Comparison of ENCODE assay signal across 8 cellular contexts in genomic region chr6:44172759-44173500, GRCh38. TPM values are rescaled to one million over a fixed set of nuclear protein-coding genes. Genes with fewer than 3 reads are reported as not detected.
DNase-seq lines count a peak whose midpoint lies in the region; ATAC-seq and TF ChIP-seq lines count a peak whose summit lies in the region.

No MANE protein-coding gene starts in this region.

- no peak overlapping the region for H3K4me3 Mint-ChIP-seq in activated B cell treated with CpG ODN at 0.5 μM for 24 hours

- peaks cover 7% of the 10 kb centered on the region for H3K27me3 Mint-ChIP-seq in activated B cell treated with CpG ODN at 0.5 μM for 24 hours

- intact Hi-C loops in activated B cell treated with CpG ODN at 0.5 μM for 24 hours (cut with micrococcal nuclease) (loop anchor here (1.0 to 5.0 kb wide), 6 partner anchors 65 to 284 kb away; partner anchors contain the start of genes AARS2 and NFKBIE), left colon (cut with DNase I, micrococcal nuclease) (loop anchor here in 1 of 2 donors (5.0 kb wide), 1 partner anchor 59 kb away; no protein-coding TSS in a partner anchor)

- ATAC-seq in HG02885 (IDR thresholded peaks at IDR 0.05; ENCODE audit: poor library complexity, unreplicated experiment) (peak; percentile 80), activated B cell treated with CpG ODN at 0.5 μM for 24 hours (ENCODE audit: low read depth) (peak; percentile 75), left colon (peak; percentile 71)

- H3K27ac Mint-ChIP-seq in activated B cell treated with CpG ODN at 0.5 μM for 24 hours = no peak overlapping the region

- CTCF ChIA-PET in activated B cell treated with CpG ODN at 0.5 μM for 24 hours (lab: Charles Lee) = interaction anchor here (0.6 to 2.2 kb wide), 18 partner anchors 12 to 165 kb away, joined by 3 to 39 read pairs (median 3); no protein-coding TSS in a partner anchor

- POLR2A ChIA-PET in activated B cell treated with CpG ODN at 0.5 μM for 24 hours (lab: Charles Lee) = interaction anchor here (1.5 kb wide), 1 partner anchor 75 kb away, joined by 5 read pairs; the partner anchor contains the start of gene HSP90AB1

- no peaks in the 10 kb centered on the region for H3K9me3 Mint-ChIP-seq in activated B cell treated with CpG ODN at 0.5 μM for 24 hours

- H3K4me3 ChIP-seq in cardiac fibroblast (replicated peaks in 1 of 2; ENCODE audit: low read depth in 2 of 2, low read length in 2 of 2) = no peak overlapping the region

- peak; percentile 8 to 53 for DNase-seq in NCI-H187 (lab: John Stamatoyannopoulos, UW)
- no peak for DNase-seq in NCI-H187 treated with DMSO at 0.1 percent for 48 hours (lab: John Stamatoyannopoulos, UW)
- DNase-seq in NCI-H2196 treated with DMSO at 0.1 percent for 48 hours (lab: John Stamatoyannopoulos, UW; ENCODE audit: unreplicated experiment) = peak; percentile 18
- DNase-seq in activated B cell treated with CpG ODN at 0.5 μM for 24 hours = peak; percentile 63
- DNase-seq in cardiac fibroblast (ENCODE audit: low read depth in 2 of 2) = peak; percentile 80 to 85
- DNase-seq in left colon = peak; percentile 76 to 91
- peak; percentile 80 to 83 for DNase-seq in stimulated activated CD4-positive, alpha-beta T cell treated with anti-CD3 and anti-CD28 coated beads, Interleukin-2, amount 100 ng/mL, for 48 hours

- TF ChIP-seq CTCF in activated B cell treated with CpG ODN at 0.5 μM for 24 hours (IDR thresholded peaks at IDR 0.05) = no peak
- peak; percentile 89 for TF ChIP-seq CTCF in cardiac fibroblast (IDR thresholded peaks at IDR 0.05; ENCODE audit: low read depth, low read length)

- H3K36me3 Mint-ChIP-seq in activated B cell treated with CpG ODN at 0.5 μM for 24 hours (ENCODE audit: low read depth) = no peaks in the 10 kb centered on the region

- H3K4me1 Mint-ChIP-seq in activated B cell treated with CpG ODN at 0.5 μM for 24 hours = peaks cover 14% of the 10 kb centered on the region

RNA-seq across cellular contexts. Expression of gene CAPN11, which starts 14.3 kb away (rescaled TPM):
- not detected in 2 replicates for total RNA-seq in activated B cell treated with CpG ODN at 0.5 μM for 24 hours
- total RNA-seq in left colon = 1 to 10 TPM in 1 of 2 donors, under 1 TPM in 1; 0.70 to 3.0 TPM

RNA-seq across cellular contexts. Expression of gene MYMX, which starts 43.8 kb away (rescaled TPM):
- total RNA-seq in activated B cell treated with CpG ODN at 0.5 μM for 24 hours = not detected in 2 replicates
- total RNA-seq in left colon = not detected

RNA-seq across cellular contexts. Expression of gene TMEM63B, which starts 45.6 kb away (rescaled TPM):
- total RNA-seq in activated B cell treated with CpG ODN at 0.5 μM for 24 hours = 12.3 and 13.9 TPM in 2 replicates
- total RNA-seq in left colon = 100 to 1,000 TPM in 1 of 2 donors, 10 to 100 TPM in 1; 99.7 to 102 TPM

RNA-seq across cellular contexts. Expression of gene MRPL14, which starts 45.7 kb away (rescaled TPM):
- total RNA-seq in activated B cell treated with CpG ODN at 0.5 μM for 24 hours (40.5 and 45.5 TPM in 2 replicates), left colon (10 to 100 TPM; 47.5 to 63.1 TPM)

RNA-seq across cellular contexts. Expression of gene SLC29A1, which starts 50.5 kb away (rescaled TPM):
- total RNA-seq in activated B cell treated with CpG ODN at 0.5 μM for 24 hours (15.0 and 17.3 TPM in 2 replicates), left colon (10 to 100 TPM; 13.0 to 22.8 TPM)
